ENCODE assay signal across 8 cellular contexts in the genomic region with DNA sequence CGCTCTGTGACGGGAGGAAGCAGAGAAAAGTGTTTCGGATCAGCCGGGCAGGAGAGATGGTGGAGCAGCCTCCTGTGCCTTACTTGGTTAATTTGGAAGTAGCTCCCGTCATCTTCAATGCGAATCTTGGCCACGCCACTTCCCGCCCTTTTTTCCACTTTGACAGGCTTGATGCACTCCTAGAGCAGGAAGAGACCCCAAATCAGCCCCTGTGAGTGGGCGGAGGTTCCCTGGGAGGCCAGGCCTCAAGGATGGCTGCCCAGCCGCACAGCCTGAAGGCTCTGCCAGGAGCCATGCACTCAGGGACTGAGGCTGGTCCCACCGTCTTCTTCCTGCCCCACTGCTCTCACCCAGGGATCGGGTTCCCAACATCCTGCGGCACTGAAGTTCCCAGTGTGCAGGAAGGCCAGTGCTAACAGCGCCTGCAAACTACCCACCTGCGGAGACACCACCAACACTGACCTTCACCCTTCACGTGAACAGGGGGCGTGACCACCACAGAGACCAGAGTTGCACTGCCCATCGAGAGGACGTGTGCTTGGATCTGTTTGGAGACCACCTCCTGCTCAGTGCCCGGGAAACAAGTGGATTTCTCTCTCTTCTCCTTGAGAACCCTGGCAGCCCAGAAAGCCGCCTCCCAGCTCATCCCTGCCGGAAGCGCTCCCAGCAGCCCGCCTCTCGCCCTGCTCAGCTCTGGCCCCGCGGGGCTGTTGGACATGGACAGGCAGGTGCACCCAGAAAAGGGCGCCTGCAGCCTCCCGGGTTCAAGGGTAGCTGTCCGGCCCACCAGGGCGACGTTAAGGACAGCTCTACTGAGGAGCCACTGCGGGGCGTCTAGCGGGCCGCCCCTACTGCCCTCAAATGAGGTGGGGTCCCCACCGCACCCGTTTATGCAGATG. TPM values are rescaled to one million over a fixed set of nuclear protein-coding genes. Genes with fewer than 3 reads are reported as not detected.
DNase-seq lines count a peak whose midpoint lies in the region; ATAC-seq and TF ChIP-seq lines count a peak whose summit lies in the region.

No MANE protein-coding gene starts in this region.

- H3K9me2 ChIP-seq in SK-N-SH: no peaks in the 10 kb centered on the region

- 66% methylated on average over 21 of the region's 38 CpGs for WGBS in SK-N-SH (ENCODE audit: low lambda C conversion rate)

- TF ChIP-seq CTCF in GM12864 (IDR thresholded peaks at IDR 0.05; ENCODE audit: low read depth, low read length, missing control alignments) (no peak), SK-N-SH (IDR thresholded peaks at IDR 0.05) (no peak), fibroblast of villous mesenchyme (IDR thresholded peaks at IDR 0.05; ENCODE audit: insufficient read depth, low read depth, low read length) (no peak)

- peaks cover 14% of the 10 kb centered on the region for H3K79me2 ChIP-seq in SK-N-SH (ENCODE audit: insufficient read depth)

- no peaks in the 10 kb centered on the region for H3F3A ChIP-seq in SK-N-SH (replicated peaks; ENCODE audit: insufficient read depth)

- no peaks in the 10 kb centered on the region for H3K9me3 ChIP-seq in SK-N-SH

- H3K4me3 ChIP-seq in GM12864 (ENCODE audit: low read depth, low read length): peak overlapping the region; percentile 91
- peak overlapping the region; percentile 85 to 87 for H3K4me3 ChIP-seq in SK-N-SH (ENCODE audit: low read depth in 2 of 2, low read length in 1 of 2)
- H3K4me3 ChIP-seq in fibroblast of villous mesenchyme (ENCODE audit: low read depth, low read length): peak overlapping the region; percentile 84
- H3K4me3 ChIP-seq in rectal smooth muscle tissue (ENCODE audit: low read length): peak overlapping the region; percentile 79

- CTCF ChIA-PET in SK-N-SH (lab: Yijun Ruan, JAX): interaction anchor here (0.6 to 4.5 kb wide), 20 partner anchors 8 to 316 kb away, joined by 3 to 41 read pairs (median 8); partner anchors contain the start of genes ANTKMT, CCDC78 and METRN

- H3K27ac ChIP-seq in SK-N-SH (ENCODE audit: low read depth in 2 of 2, low read length in 1 of 2): no peak overlapping the region
- no peak overlapping the region for H3K27ac ChIP-seq in rectal smooth muscle tissue (ENCODE audit: low read depth, low read length)

- H2AFZ ChIP-seq in SK-N-SH (ENCODE audit: low read depth): no peak overlapping the region

- H3K4me1 ChIP-seq in SK-N-SH (ENCODE audit: control insufficient read depth in 1 of 2, insufficient read depth in 2 of 2, low read depth in 1 of 2, low read length in 1 of 2) (peaks cover 0 to 10% of the 10 kb centered on the region in 2 experiments; a peak in 1 of 4 replicates), rectal smooth muscle tissue (ENCODE audit: control insufficient read depth, insufficient read depth, low read length) (peaks cover 3% of the 10 kb centered on the region)

- H3K27me3 ChIP-seq in SK-N-SH (ENCODE audit: insufficient read depth) (no peaks in the 10 kb centered on the region), rectal smooth muscle tissue (ENCODE audit: control insufficient read depth, insufficient read depth, low read length) (no peaks in the 10 kb centered on the region)

- DNase-seq in GM12864 (ENCODE audit: low read depth): no peak
- no peak for DNase-seq in SK-N-SH
- DNase-seq in fibroblast of villous mesenchyme (ENCODE audit: low read depth): no peak
- DNase-seq in T-helper 9 cell: no peak
- DNase-seq in DMS153 treated with DMSO at 0.1 percent for 48 hours (lab: John Stamatoyannopoulos, UW; ENCODE audit: unreplicated experiment): no peak
- no peak for DNase-seq in effector CD8-positive, alpha-beta T cell (lab: John Stamatoyannopoulos, UW)

- H3K9ac ChIP-seq in SK-N-SH (peak overlapping the region; percentile 78), rectal smooth muscle tissue (ENCODE audit: low read length) (peak overlapping the region; percentile 80)

- TF ChIP-seq EP300 in SK-N-SH (IDR thresholded peaks at IDR 0.05; ENCODE audit: borderline replicate concordance in 1 of 2, low read depth in 1 of 2, low read length in 1 of 2): no peak

- POLR2A ChIA-PET in SK-N-SH (lab: Yijun Ruan, JAX): interaction anchor here (1.0 kb wide), 1 partner anchor 19 kb away, joined by 7 read pairs; no protein-coding TSS in a partner anchor

- ATAC-seq in HG03460 (IDR thresholded peaks at IDR 0.05; ENCODE audit: unreplicated experiment): no peak

- H4K20me1 ChIP-seq in SK-N-SH (ENCODE audit: insufficient read depth): no peaks in the 10 kb centered on the region

- H3K36me3 ChIP-seq in SK-N-SH (replicated peaks in 1 of 2; ENCODE audit: control insufficient read depth in 1 of 2, insufficient read depth in 2 of 2, low read length in 1 of 2) (peaks cover 0 to 22% of the 10 kb centered on the region in 2 experiments), rectal smooth muscle tissue (ENCODE audit: control insufficient read depth, insufficient read depth, low read length) (peaks cover 8% of the 10 kb centered on the region)

- no peak for TF ChIP-seq RAD21 in SK-N-SH (IDR thresholded peaks at IDR 0.05; ENCODE audit: low read length)

- peak overlapping the region; percentile 98 for H3K4me2 ChIP-seq in SK-N-SH

TF ChIP-seq in SK-N-SH, 30 proteins besides CTCF, POLR2A, EP300 and RAD21:
- TF ChIP-seq NFIC (IDR thresholded peaks at IDR 0.05; ENCODE audit: borderline replicate concordance): no peak
- no peak for TF ChIP-seq JUND (IDR thresholded peaks at IDR 0.05)
- TF ChIP-seq REST (IDR thresholded peaks at IDR 0.05; ENCODE audit: low read depth, low read length): no peak
- TF ChIP-seq MAX (IDR thresholded peaks at IDR 0.05; ENCODE audit: low read depth): no peak

RNA-seq across cellular contexts. Expression of gene CIAO3, which starts 1.0 kb away (rescaled TPM):
- polyA plus RNA-seq in SK-N-SH (2012; rRNA removed): 14.4 TPM in 2 replicates
- polyA plus RNA-seq in SK-N-SH (2012; cell fraction: cytosol; rRNA removed): 5.1 and 8.7 TPM in 2 replicates
- polyA plus RNA-seq in SK-N-SH (2012; cell fraction: nucleus; rRNA removed): 53.0 and 67.9 TPM in 2 replicates
- total RNA-seq in fibroblast of villous mesenchyme: 31.6 and 37.1 TPM in 2 replicates

RNA-seq across cellular contexts. Expression of gene HAGHL, which starts 12.9 kb away (rescaled TPM):
- polyA plus RNA-seq in SK-N-SH (2012; rRNA removed): 60.6 and 65.5 TPM in 2 replicates
- polyA plus RNA-seq in SK-N-SH (2012; cell fraction: cytosol; rRNA removed): 15.2 and 18.9 TPM in 2 replicates
- 374 and 593 TPM in 2 replicates for polyA plus RNA-seq in SK-N-SH (2012; cell fraction: nucleus; rRNA removed)
- 14.7 and 21.9 TPM in 2 replicates for total RNA-seq in fibroblast of villous mesenchyme

RNA-seq across cellular contexts. Expression of gene CCDC78, which starts 13.6 kb away (rescaled TPM):
- 15.4 and 18.8 TPM in 2 replicates for polyA plus RNA-seq in SK-N-SH (2012; rRNA removed)
- 1.4 and 2.8 TPM in 2 replicates for polyA plus RNA-seq in SK-N-SH (2012; cell fraction: cytosol; rRNA removed)
- 160 and 164 TPM in 2 replicates for polyA plus RNA-seq in SK-N-SH (2012; cell fraction: nucleus; rRNA removed)
- total RNA-seq in fibroblast of villous mesenchyme: 1.3 and 3.2 TPM in 2 replicates

RNA-seq across cellular contexts. Expression of gene ANTKMT, which starts 18.9 kb away (rescaled TPM):
- polyA plus RNA-seq in SK-N-SH (2012; rRNA removed): 49.5 and 57.4 TPM in 2 replicates
- 22.6 and 32.2 TPM in 2 replicates for polyA plus RNA-seq in SK-N-SH (2012; cell fraction: cytosol; rRNA removed)
- 144 and 312 TPM in 2 replicates for polyA plus RNA-seq in SK-N-SH (2012; cell fraction: nucleus; rRNA removed)
- total RNA-seq in fibroblast of villous mesenchyme: 19.4 and 37.0 TPM in 2 replicates

RNA-seq across cellular contexts. Expression of gene MSLN, which starts 20.7 kb away (rescaled TPM):
- 0.02 and 0.19 TPM in 2 replicates for polyA plus RNA-seq in SK-N-SH (2012; rRNA removed)
- polyA plus RNA-seq in SK-N-SH (2012; cell fraction: cytosol; rRNA removed): 0.04 and 0.07 TPM in 2 replicates
- 0.64 and 1.0 TPM in 2 replicates for polyA plus RNA-seq in SK-N-SH (2012; cell fraction: nucleus; rRNA removed)
- total RNA-seq in fibroblast of villous mesenchyme: 0.32 and 0.86 TPM in 2 replicates
